In genomic region chr1:31372961-31373896, GRCh38 we compare ENCODE assay signal across 8 cellular contexts. TPM values are rescaled to one million over a fixed set of nuclear protein-coding genes. Genes with fewer than 3 reads are reported as not detected.
DNase-seq lines count a peak whose midpoint lies in the region; ATAC-seq lines count a peak whose summit lies in the region.

FABP3 (minus strand) TSS chr1:31373076; CDS start chr1:31373014, 62 bp downstream.

- no peaks in the 10 kb centered on the region for H3K27me3 ChIP-seq in MG63
- no peaks in the 10 kb centered on the region for H3K27me3 ChIP-seq in mononuclear cell (ENCODE audit: insufficient read depth, low read length)

- ATAC-seq in HG02763 (IDR thresholded peaks at IDR 0.05; ENCODE audit: unreplicated experiment), result no peak

- DNase-seq in DMS53 (lab: John Stamatoyannopoulos, UW), result peak; percentile 66
- peak; percentile 87 for DNase-seq in MG63
- peak in 2 of 3 experiments; percentile 4 to 13 for DNase-seq in activated CD8-positive, alpha-beta memory T cell treated with anti-CD3 and anti-CD28 coated beads for 48 hours (ENCODE audit: low read depth in 2 of 3, low spot score in 2 of 3)
- peak; percentile 63 for DNase-seq in fibroblast of gingiva (ENCODE audit: low read depth)
- DNase-seq in superior temporal gyrus (ENCODE audit: extremely low spot score), result peak; percentile 81
- no peak for DNase-seq in GDM1 (lab: John Stamatoyannopoulos, UW)

- peak within 1 kb of the TSS; percentile 21 for H3K4me3 ChIP-seq in MG63
- peak within 1 kb of the TSS; percentile 10 for H3K4me3 ChIP-seq in mononuclear cell (ENCODE audit: low read length)

- H3K9me3 ChIP-seq in MG63 (no peaks in the 10 kb centered on the region), mononuclear cell (ENCODE audit: low read depth, low read length) (no peaks in the 10 kb centered on the region)

- H3K4me1 ChIP-seq in mononuclear cell (ENCODE audit: insufficient read depth, low read length), result peaks cover 11% of the 10 kb centered on the region

- no peaks in the 10 kb centered on the region for H3K36me3 ChIP-seq in MG63

RNA-seq across cellular contexts. Expression of gene FABP3, which starts in this region (rescaled TPM):
- 18.5 and 72.0 TPM in 2 replicates for total RNA-seq in MG63 (2014; rRNA removed; shearing (Covaris generic); ENCODE audit: low replicate concordance)
- total RNA-seq in mononuclear cell, result not detected

Comparison
In these comparisons a context has a peak if more than half of its experiments do, and no peak if none do; other contexts are left out.
1. RNA of gene FABP3 (total RNA-seq): 18.5 to 72.0 TPM in MG63; not detected in mononuclear cell (single experiment); every median in the first group is over 10 times any median in the second.